11 cellular contexts compared by ENCODE assay signal in genomic region chr6:20716865-20717264, GRCh38.
DNase-seq lines count a peak whose midpoint lies in the region; ATAC-seq, FAIRE-seq and TF ChIP-seq lines count a peak whose summit lies in the region.
"Had no signal": no experiment of that assay in that cellular context is flagged by ENCODE, and none has a peak within 500 bp of the region (broad histone marks: within the 10 kb centered on the region; RNA-seq: fewer than 3 reads in every experiment).

No MANE protein-coding gene starts in this region.

- no peaks in the 10 kb centered on the region for H3K9me2 ChIP-seq in Loucy (replicated peaks; ENCODE audit: low read depth, low read length)

- H3K27me3 ChIP-seq in Loucy (ENCODE audit: insufficient read depth, low read length, poor library complexity, severe bottlenecking) (no peaks in the 10 kb centered on the region), uterus (no peaks in the 10 kb centered on the region)
- H3K27me3 ChIP-seq: sigmoid colon had no signal

- TF ChIP-seq CTCF in Loucy (conservative IDR thresholded peaks at IDR 0.05; ENCODE audit: low read length), result no peak
- no peak for TF ChIP-seq CTCF in uterus (IDR thresholded peaks at IDR 0.05)

- H3K4me3 ChIP-seq in Loucy (ENCODE audit: low read length, poor library complexity, severe bottlenecking) (peak overlapping the region; percentile 12), uterus (no peak overlapping the region)
- H3K4me3 ChIP-seq: sigmoid colon had no signal

- 0 out of 2 replicates have a peak, but pooled peaks cover 4% of the 10 kb centered on the region for H3F3A ChIP-seq in Loucy (ENCODE audit: low read depth)

- intact Hi-C loops in uterus (cut with DNase I; ENCODE audit: low total_unique reads), result no loop called here

- peak overlapping the region; percentile 54 for H3K9ac ChIP-seq in Loucy (ENCODE audit: low read depth, low read length, poor library complexity, severe bottlenecking)

- no peak overlapping the region for H2AFZ ChIP-seq in Loucy (ENCODE audit: low read length)

- no peak for DNase-seq in GM18507 (ENCODE audit: extremely low spot score, insufficient read length, low read depth)
- DNase-seq in uterus, result no peak
- no peak for DNase-seq in DMS153 (lab: John Stamatoyannopoulos, UW)
- no peak for DNase-seq in activated naive CD4-positive, alpha-beta T cell treated with anti-CD3 and anti-CD28 coated beads, Interleukin-2, amount 50 U/mL, for 16 hours
- no peak for DNase-seq in RCC 7860 (ENCODE audit: low spot score)
- DNase-seq: activated T-cell treated with anti-CD3 and anti-CD28 coated beads, Interleukin-2, amount 50 U/mL, for 4 hours; NCI-H1105; sigmoid colon had no signal

- H3K9me3 ChIP-seq in Loucy (ENCODE audit: insufficient read depth, low read depth, low read length) (no peaks in the 10 kb centered on the region), uterus (no peaks in the 10 kb centered on the region)
- H3K9me3 ChIP-seq: sigmoid colon had no signal

- FAIRE-seq in GM18507 (lab: Jason Lieb, UNC) (peak; percentile 56), RCC 7860 (lab: Jason Lieb, UNC) (no peak)

- peak overlapping the region; percentile 40 for H3K4me2 ChIP-seq in Loucy (ENCODE audit: low read depth, low read length, poor library complexity, severe bottlenecking)

- H3K4me1 ChIP-seq in Loucy (ENCODE audit: insufficient read depth, low read length, poor library complexity, severe bottlenecking), result peaks cover 54% of the 10 kb centered on the region
- H3K4me1 ChIP-seq in uterus, result no peaks in the 10 kb centered on the region
- H3K4me1 ChIP-seq: sigmoid colon had no signal

- H3K79me2 ChIP-seq in Loucy (ENCODE audit: insufficient read depth, low read length), result peaks cover 57% of the 10 kb centered on the region

- H3K36me3 ChIP-seq in Loucy (ENCODE audit: insufficient read depth, low read length) (no peaks in the 10 kb centered on the region), uterus (no peaks in the 10 kb centered on the region)
- H3K36me3 ChIP-seq: sigmoid colon had no signal

- no peak overlapping the region for H3K27ac ChIP-seq in uterus
- H3K27ac ChIP-seq: sigmoid colon had no signal

- H4K20me1 ChIP-seq in Loucy (ENCODE audit: insufficient read depth, low read length, poor library complexity, severe bottlenecking), result no peaks in the 10 kb centered on the region

- ATAC-seq in GM19468 (IDR thresholded peaks at IDR 0.05; ENCODE audit: extremely low read depth, unreplicated experiment) (peak; percentile 79), HG02938 (IDR thresholded peaks at IDR 0.05; ENCODE audit: unreplicated experiment) (peak; percentile 80)
- ATAC-seq: activated T-cell treated with anti-CD3 and anti-CD28 coated beads, Interleukin-2, amount 50 U/mL, for 4 hours had no signal

- no peak for TF ChIP-seq POLR2A in uterus (IDR thresholded peaks at IDR 0.05)
